ENCODE assay signal across 27 cellular contexts in the genomic region with DNA sequence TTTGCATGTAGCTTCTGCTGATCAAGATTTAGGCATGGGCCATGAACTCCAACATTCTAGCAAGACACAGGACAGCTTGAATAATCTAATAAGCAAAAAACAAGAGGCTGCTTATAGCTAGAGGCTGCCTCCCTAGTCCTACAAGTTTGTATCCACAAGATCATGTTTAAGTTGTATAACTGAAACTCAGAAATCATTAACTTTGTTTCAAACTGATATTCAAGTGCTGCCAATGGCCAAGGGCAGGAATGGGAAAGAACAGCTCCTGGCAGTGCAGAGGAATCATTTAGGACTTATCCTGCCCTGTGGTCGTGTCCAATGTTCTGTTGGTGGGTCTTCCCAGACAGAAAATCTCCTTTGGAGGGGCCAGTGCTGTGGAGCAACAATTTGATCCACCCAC.
"Had no signal": no experiment of that assay in that cellular context is flagged by ENCODE, and none has a peak within 500 bp of the region (broad histone marks: within the 10 kb centered on the region; RNA-seq: fewer than 3 reads in every experiment).

No MANE protein-coding gene starts in this region.

- FAIRE-seq: islet of Langerhans had no signal

- H3K4me1 ChIP-seq: esophagus squamous epithelium, heart right ventricle, lower lobe of right lung, parathyroid adenoma, prostate gland, sigmoid colon, spleen, tibial nerve, upper lobe of right lung, uterus had no signal

- H3K4me3 ChIP-seq: esophagus squamous epithelium, heart right ventricle, lower lobe of right lung, prostate gland, sigmoid colon, spleen, thoracic aorta, tibial nerve, upper lobe of right lung, uterus had no signal

- H3K36me3 ChIP-seq: esophagus squamous epithelium, heart right ventricle, lower lobe of right lung, neutrophil, prostate gland, sigmoid colon, spleen, thoracic aorta, tibial nerve, upper lobe of right lung, uterus had no signal

- H3K9me3 ChIP-seq: lower lobe of right lung, neutrophil, prostate gland, sigmoid colon, thoracic aorta, upper lobe of right lung, uterus had no signal

- ATAC-seq: effector memory CD8-positive, alpha-beta T cell; heart right ventricle; left cardiac atrium; left ventricle myocardium superior; lower lobe of right lung; natural killer cell; right cardiac atrium; stimulated activated memory B cell treated with anti-CD40 and anti-IgM and Interleukin-4, amounts not matched to agents 10 μg/mL and 1 μg/mL and 100 μg/mL, for 72 hours; stimulated activated naive CD8-positive, alpha-beta T cell treated with anti-CD3 and anti-CD28 coated beads, Interleukin-15, Interleukin-2, amounts not matched to agents 100 U/mL and 50 U/mL, for 24 hours; upper lobe of right lung had no signal

- H3K27me3 ChIP-seq: esophagus squamous epithelium, heart right ventricle, neutrophil, sigmoid colon, spleen, tibial nerve, upper lobe of right lung, uterus had no signal

- H3K27ac ChIP-seq: esophagus squamous epithelium, heart right ventricle, lower lobe of right lung, neutrophil, parathyroid adenoma, prostate gland, sigmoid colon, spleen, thoracic aorta, tibial nerve, upper lobe of right lung, uterus had no signal

- DNase-seq: cortex of kidney; effector memory CD8-positive, alpha-beta T cell; erythroblast; esophagus squamous epithelium; foreskin melanocyte; glutamatergic neuron; heart right ventricle; hippocampal formation; left cardiac atrium; left ventricle myocardium superior; lower lobe of right lung; natural killer cell; right cardiac atrium; sigmoid colon; spleen; stimulated activated CD4-positive, alpha-beta T cell treated with anti-CD3 and anti-CD28 coated beads, Interleukin-4, amount 100 ng/mL, for 4 hours; stimulated activated naive CD8-positive, alpha-beta T cell treated with anti-CD3 and anti-CD28 coated beads, Interleukin-15, Interleukin-2, amounts not matched to agents 100 U/mL and 50 U/mL, for 24 hours; substantia nigra; upper lobe of right lung; uterus had no signal
